ENCODE assay signal across 21 cellular contexts in genomic region chr10:5079306-5079830, GRCh38. TPM values are rescaled to one million over a fixed set of nuclear protein-coding genes. Genes with fewer than 3 reads are reported as not detected.
A peak's percentile ranks its signal among the peaks of the same experiment; 100 is the strongest.
DNase-seq lines count a peak whose midpoint lies in the region; ATAC-seq and TF ChIP-seq lines count a peak whose summit lies in the region.
"Had no signal": no experiment of that assay in that cellular context is flagged by ENCODE, and none has a peak within 500 bp of the region (broad histone marks: within the 10 kb centered on the region; RNA-seq: fewer than 3 reads in every experiment).

No MANE protein-coding gene starts in this region.

- H3K79me1 ChIP-seq in mesendoderm (ENCODE audit: low read length): no peaks in the 10 kb centered on the region

- H3K9me3 Mint-ChIP-seq in endodermal cell (peaks cover 3% of the 10 kb centered on the region), MCF 10A (ENCODE audit: unreplicated experiment) (no peaks in the 10 kb centered on the region)
- H3K9me3 Mint-ChIP-seq in activated T-cell treated with anti-CD3 and anti-CD28 coated beads, Interleukin-2, amount 50 U/mL, for 72 hours: no peaks in the 10 kb centered on the region
- H3K9me3 Mint-ChIP-seq: CD4-positive, alpha-beta T cell; HFFc6 had no signal

- no peaks in the 10 kb centered on the region for H3K79me2 ChIP-seq in mesendoderm (ENCODE audit: control insufficient read depth, insufficient read depth, low read length)

- H3K4me1 ChIP-seq in endodermal cell (ENCODE audit: control insufficient read depth, insufficient read depth, low read length): peaks cover 13% of the 10 kb centered on the region
- H3K4me1 ChIP-seq in mesendoderm (ENCODE audit: control insufficient read depth, low read depth, low read length): peaks cover 9% of the 10 kb centered on the region
- H3K4me1 ChIP-seq in left lung: no peaks in the 10 kb centered on the region

- H3K27ac ChIP-seq in endodermal cell (ENCODE audit: low read depth, low read length): no peak overlapping the region
- no peak overlapping the region for H3K27ac ChIP-seq in mesendoderm (ENCODE audit: low read depth, low read length)
- no peak overlapping the region for H3K27ac ChIP-seq in left lung
- H3K27ac ChIP-seq: 22Rv1 had no signal

- H3K4me3 Mint-ChIP-seq in endodermal cell: peak overlapping the region; percentile 35
- no peak overlapping the region for H3K4me3 Mint-ChIP-seq in MCF 10A (ENCODE audit: unreplicated experiment)
- H3K4me3 Mint-ChIP-seq in activated T-cell treated with anti-CD3 and anti-CD28 coated beads, Interleukin-2, amount 50 U/mL, for 72 hours: no peak overlapping the region
- H3K4me3 Mint-ChIP-seq: CD4-positive, alpha-beta T cell; HFFc6 had no signal

- no peak overlapping the region for H2BK120ac ChIP-seq in mesendoderm (ENCODE audit: low read depth, low read length)

- H3K36me3 Mint-ChIP-seq in endodermal cell (ENCODE audit: low read depth) (no peaks in the 10 kb centered on the region), MCF 10A (ENCODE audit: insufficient read depth, unreplicated experiment) (no peaks in the 10 kb centered on the region)
- no peaks in the 10 kb centered on the region for H3K36me3 Mint-ChIP-seq in activated T-cell treated with anti-CD3 and anti-CD28 coated beads, Interleukin-2, amount 50 U/mL, for 72 hours (ENCODE audit: insufficient read depth in 2 of 2)

- TF ChIP-seq CTCF in endodermal cell (conservative IDR thresholded peaks at IDR 0.05) (no peak), MCF 10A (IDR thresholded peaks at IDR 0.05; ENCODE audit: unreplicated experiment) (no peak), left lung (IDR thresholded peaks at IDR 0.05) (no peak)

- H3K4ac ChIP-seq in mesendoderm (ENCODE audit: low read depth, low read length): no peak overlapping the region

- intact Hi-C loops in Right ventricle myocardium superior (cut with DNase I): no loop called here
- intact Hi-C loops in MCF 10A (cut with micrococcal nuclease): no loop called here
- intact Hi-C loops in left lung (cut with DNase I): no loop called here

- H2AK5ac ChIP-seq in mesendoderm (ENCODE audit: low read length): no peak overlapping the region

- POLR2A ChIA-PET in MCF 10A (lab: Yijun Ruan, JAX): interaction anchor here (0.6 kb wide), 1 partner anchor 1996 kb away, joined by 3 read pairs; no protein-coding TSS in a partner anchor

- no peaks in the 10 kb centered on the region for H3K27me3 Mint-ChIP-seq in endodermal cell (ENCODE audit: insufficient read depth)
- H3K27me3 Mint-ChIP-seq in MCF 10A (ENCODE audit: insufficient read depth, unreplicated experiment): no peaks in the 10 kb centered on the region
- no peaks in the 10 kb centered on the region for H3K27me3 Mint-ChIP-seq in activated T-cell treated with anti-CD3 and anti-CD28 coated beads, Interleukin-2, amount 50 U/mL, for 72 hours (ENCODE audit: low read depth)
- H3K27me3 Mint-ChIP-seq: CD4-positive, alpha-beta T cell had no signal

- H3K56ac ChIP-seq in mesendoderm (ENCODE audit: low read length): no peak overlapping the region

- H3K4me3 ChIP-seq in endodermal cell (ENCODE audit: low read length) (peak overlapping the region; percentile 53), mesendoderm (ENCODE audit: low read length) (no peak overlapping the region), left lung (no peak overlapping the region)
- H3K4me3 ChIP-seq: MG63 had no signal

- H3K4me2 ChIP-seq in mesendoderm (ENCODE audit: low read length): no peak overlapping the region
- H3K4me2 ChIP-seq: SK-N-SH had no signal

- H3K9ac ChIP-seq in endodermal cell (ENCODE audit: extremely low read depth, low read length, poor library complexity, severe bottlenecking) (no peak overlapping the region), mesendoderm (ENCODE audit: low read length) (no peak overlapping the region)
- H3K9ac ChIP-seq: SK-N-SH had no signal

- whole genome bisulfite sequencing in endodermal cell (ENCODE audit: insufficient coverage in 1 of 2, insufficient read length in 1 of 2), 2 experiments: 36% methylated on average over 2 of the region's 2 CpGs; no CpG with 5 or more reads in 1 of the 2 experiments
- no CpG with 5 or more reads among the region's 2 CpGs for WGBS in mesendoderm (ENCODE audit: extremely low coverage, insufficient coverage, low lambda C conversion rate)

- H3K18ac ChIP-seq in mesendoderm (ENCODE audit: low read length): peak overlapping the region; percentile 54

- H3K9me3 ChIP-seq in endodermal cell (ENCODE audit: control insufficient read depth, low read length) (no peaks in the 10 kb centered on the region), left lung (no peaks in the 10 kb centered on the region)
- H3K9me3 ChIP-seq: MG63, SK-N-SH had no signal

- no peak overlapping the region for H2BK15ac ChIP-seq in mesendoderm (replicated peaks; ENCODE audit: low read depth)

- no TSS peak for BruUV-seq in MCF 10A (replicated peaks; lab: Mats Ljungman, UMichigan)

- DNase-seq in NCI-H524 (lab: John Stamatoyannopoulos, UW) (peak; percentile 7 to 32), NCI-H524 treated with DMSO at 0.1 percent for 48 hours (lab: John Stamatoyannopoulos, UW) (no peak), endodermal cell (peak; percentile 62), mesendoderm (peak; percentile 62), Right ventricle myocardium superior (no peak), MCF 10A (ENCODE audit: unreplicated experiment) (no peak), left lung (no peak)
- no peak for DNase-seq in activated T-cell treated with anti-CD3 and anti-CD28 coated beads, Interleukin-2, amount 50 U/mL, for 72 hours
- DNase-seq: CD4-positive, alpha-beta T cell; DMS79; HFFc6; IMR-90; Karpas-422; MG63; NCI-H1048; NCI-H1436; NCI-H1930; NCI-H69; NK-92 treated with Interleukin-12 subunit alpha and Interleukin-12 subunit beta, amount 100 ng/mL, for 24 hours; SK-N-SH had no signal

- H3K4me1 Mint-ChIP-seq in endodermal cell: peaks cover 44% of the 10 kb centered on the region
- peaks cover 15% of the 10 kb centered on the region for H3K4me1 Mint-ChIP-seq in MCF 10A (ENCODE audit: insufficient read depth, unreplicated experiment)
- no peaks in the 10 kb centered on the region for H3K4me1 Mint-ChIP-seq in activated T-cell treated with anti-CD3 and anti-CD28 coated beads, Interleukin-2, amount 50 U/mL, for 72 hours (ENCODE audit: low read depth)

- H4K5ac ChIP-seq in mesendoderm (ENCODE audit: low read length): no peak overlapping the region

- no peak overlapping the region for H2BK5ac ChIP-seq in mesendoderm (ENCODE audit: low read length)

- no peak overlapping the region for H4K8ac ChIP-seq in mesendoderm (ENCODE audit: low read depth, low read length)

- ATAC-seq in Right ventricle myocardium superior (ENCODE audit: poor library complexity): no peak
- ATAC-seq in activated T-cell treated with anti-CD3 and anti-CD28 coated beads, Interleukin-2, amount 50 U/mL, for 72 hours (replicated peaks in 1 of 2): no peak
- no peak for ATAC-seq in left lung

- H3K36me3 ChIP-seq in endodermal cell (ENCODE audit: control insufficient read depth, insufficient read depth, low read length) (no peaks in the 10 kb centered on the region), mesendoderm (ENCODE audit: control insufficient read depth, insufficient read depth, low read length) (no peaks in the 10 kb centered on the region), left lung (no peaks in the 10 kb centered on the region)
- H3K36me3 ChIP-seq: MG63 had no signal

- H3K23ac ChIP-seq in mesendoderm (ENCODE audit: low read length): no peak overlapping the region

- H3K27ac Mint-ChIP-seq in endodermal cell (peak overlapping the region; percentile 93), MCF 10A (ENCODE audit: low read depth, unreplicated experiment) (no peak overlapping the region)
- no peak overlapping the region for H3K27ac Mint-ChIP-seq in activated T-cell treated with anti-CD3 and anti-CD28 coated beads, Interleukin-2, amount 50 U/mL, for 72 hours
- H3K27ac Mint-ChIP-seq: CD4-positive, alpha-beta T cell; HFFc6 had no signal

- no peaks in the 10 kb centered on the region for H3K27me3 ChIP-seq in endodermal cell (ENCODE audit: control insufficient read depth, insufficient read depth, low read length, poor library complexity, severe bottlenecking)
- H3K27me3 ChIP-seq in mesendoderm (ENCODE audit: insufficient read depth, low read length, poor library complexity): no peaks in the 10 kb centered on the region
- no peaks in the 10 kb centered on the region for H3K27me3 ChIP-seq in left lung
- H3K27me3 ChIP-seq: MG63 had no signal

- CTCF ChIA-PET in MCF 10A (lab: Yijun Ruan, JAX): interaction anchor here (1.1 kb wide), 1 partner anchor 204 kb away, joined by 3 read pairs; no protein-coding TSS in a partner anchor

RNA-seq across cellular contexts. Expression of gene AKR1C3, which starts 14.8 kb away (rescaled TPM):
- total RNA-seq in endodermal cell (10 to 100 TPM in 1 of 2 donors, 1 to 10 TPM in 1; 6.1 to 28.9 TPM), Right ventricle myocardium superior (30.3 TPM), MCF 10A (2022) (22.0 and 22.9 TPM in 2 replicates), left lung (10 to 100 TPM; 47.1 to 88.3 TPM)
- polyA plus RNA-seq in endodermal cell (2013, experiment 1 of 2): 1.4 TPM
- polyA plus RNA-seq in endodermal cell (2013, experiment 2 of 2): 2.2 TPM
- 3.5 TPM for polyA plus RNA-seq in mesendoderm (2013, experiment 1 of 2)
- polyA plus RNA-seq in mesendoderm (2013, experiment 2 of 2): 3.6 TPM
- under 1 TPM; 0.44 to 0.96 TPM for total RNA-seq in activated T-cell treated with anti-CD3 and anti-CD28 coated beads, Interleukin-2, amount 50 U/mL, for 72 hours

Comparison
In these comparisons a context has a peak if more than half of its experiments do, and no peak if none do; other contexts are left out.
1. DNase-seq: peak in NCI-H524 (2 of 2), endodermal cell (single experiment) and mesendoderm (single experiment); none in NCI-H524 treated with DMSO at 0.1 percent for 48 hours (single experiment), Right ventricle myocardium superior (single experiment), MCF 10A (single experiment), activated T-cell treated with anti-CD3 and anti-CD28 coated beads, Interleukin-2, amount 50 U/mL, for 72 hours (0 of 2) and left lung (0 of 2).